Comparison of ENCODE assay signal across 8 cellular contexts in the genomic region with DNA sequence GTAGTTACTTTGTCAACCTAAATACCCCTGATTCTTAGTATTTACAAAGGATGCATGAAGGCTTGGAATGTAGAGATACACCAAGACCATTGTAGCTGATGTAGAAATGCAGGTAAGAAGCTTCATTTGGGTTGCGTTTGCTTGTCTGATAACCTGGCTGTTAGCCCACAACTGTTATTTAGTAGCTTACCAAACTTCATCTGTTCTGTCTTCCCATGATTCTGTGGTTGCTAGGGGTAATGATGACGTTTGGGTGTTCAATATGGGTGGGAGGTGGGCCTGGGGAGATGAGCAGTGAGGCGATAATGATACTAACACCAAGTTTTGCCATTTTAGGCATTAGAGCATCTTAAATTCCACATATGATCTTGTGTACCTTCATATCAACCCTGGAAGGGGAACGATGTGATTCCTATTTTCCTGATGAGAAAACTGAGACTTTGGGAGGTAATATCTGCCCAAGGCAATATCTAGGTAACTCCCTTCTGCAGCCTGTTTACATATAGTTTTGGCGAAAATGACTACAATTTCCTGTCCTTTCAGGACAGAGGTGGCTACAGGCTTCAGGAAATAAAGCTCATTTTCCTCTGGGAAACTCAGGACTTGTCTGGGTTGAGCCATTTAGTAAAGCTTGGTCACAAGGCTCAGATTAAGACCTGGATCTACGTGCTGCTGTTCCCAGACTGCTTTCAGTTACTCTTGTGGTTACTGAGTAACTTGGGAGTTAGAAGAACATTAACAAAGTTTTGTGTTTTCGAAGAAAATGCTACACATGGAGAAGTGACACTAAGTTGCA. TPM values are rescaled to one million over a fixed set of nuclear protein-coding genes. Genes with fewer than 3 reads are reported as not detected.
DNase-seq lines count a peak whose midpoint lies in the region; ATAC-seq and TF ChIP-seq lines count a peak whose summit lies in the region.

No MANE protein-coding gene starts in this region.

- no peak for TF ChIP-seq POLR2A in right lobe of liver (IDR thresholded peaks at IDR 0.05)
- TF ChIP-seq POLR2A in Peyer's patch (IDR thresholded peaks at IDR 0.05), result no peak
- TF ChIP-seq POLR2A in thyroid gland (IDR thresholded peaks at IDR 0.05), result no peak

- H3K4me1 ChIP-seq in BLaER1 (peaks cover 23% of the 10 kb centered on the region), right lobe of liver (peaks cover 0 to 86% (median 41%) of the 10 kb centered on the region in 4 donors), Peyer's patch (peaks cover 0 to 53% (median 4%) of the 10 kb centered on the region in 4 donors), thyroid gland (peaks cover 44 to 64% of the 10 kb centered on the region in 2 donors)

- 0 out of 2 replicates have a peak overlapping the region, but pooled peaks have one; percentile 10 for H3K4me2 ChIP-seq in BLaER1

- WGBS in right lobe of liver (ENCODE audit: insufficient coverage, low coverage, low lambda C conversion rate, missing lambda C conversion rate), result 22% methylated on average over 7 of the region's 7 CpGs
- WGBS in thyroid gland, 2 donors, result 80 to 83% methylated on average over 7 of the region's 7 CpGs

- DNase-seq in HFFc6, result no peak
- DNase-seq in astrocyte of the hippocampus (ENCODE audit: low read depth, low spot score), result peak; percentile 54
- no peak for DNase-seq in right lobe of liver
- DNase-seq in Peyer's patch, result no peak
- DNase-seq in activated gamma-delta T cell (lab: John Stamatoyannopoulos, UW), result no peak
- no peak for DNase-seq in thyroid gland
- no peak for DNase-seq in medulla oblongata (ENCODE audit: extremely low spot score)

- no peak for TF ChIP-seq CTCF in HFFc6 (IDR thresholded peaks at IDR 0.05)
- TF ChIP-seq CTCF in right lobe of liver (IDR thresholded peaks at IDR 0.05), result no peak
- TF ChIP-seq CTCF in Peyer's patch (IDR thresholded peaks at IDR 0.05), result no peak
- TF ChIP-seq CTCF in thyroid gland (IDR thresholded peaks at IDR 0.05), result no peak

- peak overlapping the region; percentile 67 for H3K27ac Mint-ChIP-seq in HFFc6

- peaks cover 45% of the 10 kb centered on the region for H4K20me1 ChIP-seq in BLaER1

- H3K27me3 Mint-ChIP-seq in HFFc6 (ENCODE audit: insufficient read depth), result peaks cover 2% of the 10 kb centered on the region; the same call in 1 of the 2 replicates

- H3K4me3 Mint-ChIP-seq in HFFc6, result no peak overlapping the region; the same call in 1 of the 2 replicates

- ATAC-seq in right lobe of liver, result peak; percentile 68 to 83 (median 75)

- H3K27ac ChIP-seq in BLaER1 (no peak overlapping the region), right lobe of liver (peak overlapping the region; percentile 77 to 92 (median 83)), Peyer's patch (peak overlapping the region in 2 of 4 donors; percentile 32 to 46), thyroid gland (peak overlapping the region in 1 of 3 donors; percentile 43)

- H3K36me3 Mint-ChIP-seq in HFFc6 (ENCODE audit: low read depth), result peaks cover 44% of the 10 kb centered on the region

- intact Hi-C loops in right lobe of liver (cut with DNase I) (no loop called here), thyroid gland (cut with DNase I) (no loop called here)

- H3K9me3 ChIP-seq in BLaER1 (peaks cover 12% of the 10 kb centered on the region), right lobe of liver (no peaks in the 10 kb centered on the region), Peyer's patch (no peaks in the 10 kb centered on the region), thyroid gland (no peaks in the 10 kb centered on the region)

- H3K9ac ChIP-seq in BLaER1, result no peak overlapping the region

- no peak overlapping the region for H3K4me3 ChIP-seq in BLaER1
- no peak overlapping the region for H3K4me3 ChIP-seq in right lobe of liver
- H3K4me3 ChIP-seq in Peyer's patch, result peak overlapping the region in 2 of 4 donors; percentile 5 to 9
- H3K4me3 ChIP-seq in thyroid gland (replicated peaks in 1 of 3), result no peak overlapping the region

- peaks cover 11% of the 10 kb centered on the region for H3K36me3 ChIP-seq in BLaER1
- H3K36me3 ChIP-seq in right lobe of liver, result peaks cover 0 to 2% (median 0%) of the 10 kb centered on the region in 4 donors
- no peaks in the 10 kb centered on the region for H3K36me3 ChIP-seq in Peyer's patch
- H3K36me3 ChIP-seq in thyroid gland, result no peaks in the 10 kb centered on the region

- H3K4me1 Mint-ChIP-seq in HFFc6 (ENCODE audit: low read depth), result peaks cover 89% of the 10 kb centered on the region

- H3K27me3 ChIP-seq in BLaER1, result no peaks in the 10 kb centered on the region
- H3K27me3 ChIP-seq in right lobe of liver, result no peaks in the 10 kb centered on the region
- no peaks in the 10 kb centered on the region for H3K27me3 ChIP-seq in Peyer's patch
- no peaks in the 10 kb centered on the region for H3K27me3 ChIP-seq in thyroid gland

- no peaks in the 10 kb centered on the region for H3K9me3 Mint-ChIP-seq in HFFc6

RNA-seq across cellular contexts. Expression of a gene that starts 26.8 kb away (rescaled TPM):
- 100 to 1,000 TPM; 133 to 192 (median 155) TPM for total RNA-seq in HFFc6 (2021; fragmentation: NEBNext Ultra II Directional; extraction: Animal tissue kit (Norgen Biotek cat#: 25700))
- 100 to 1,000 TPM in 1 of 6 experiments, 10 to 100 TPM in 5; 40.2 to 184 (median 63.5) TPM for total RNA-seq in right lobe of liver
- total RNA-seq in Peyer's patch, result 10 to 100 TPM; 28.7 to 74.3 (median 54.6) TPM
- 100 to 1,000 TPM; 118 to 172 (median 146) TPM for total RNA-seq in thyroid gland
